Comparison of ENCODE assay signal across 1 cellular context in genomic region chr2:231407686-231408085, GRCh38. TPM values are rescaled to one million over a fixed set of nuclear protein-coding genes. Genes with fewer than 3 reads are reported as not detected.
"Had no signal": no experiment of that assay in that cellular context is flagged by ENCODE, and none has a peak within 500 bp of the region (broad histone marks: within the 10 kb centered on the region; RNA-seq: fewer than 3 reads in every experiment).

No MANE protein-coding gene starts in this region.

RNA-seq across cellular contexts. Expression of gene B3GNT7, which starts 12.2 kb away (rescaled TPM):
- total RNA-seq: SJSA1 had no signal
